Comparison of ENCODE assay signal across 1 cellular context in the genomic region with DNA sequence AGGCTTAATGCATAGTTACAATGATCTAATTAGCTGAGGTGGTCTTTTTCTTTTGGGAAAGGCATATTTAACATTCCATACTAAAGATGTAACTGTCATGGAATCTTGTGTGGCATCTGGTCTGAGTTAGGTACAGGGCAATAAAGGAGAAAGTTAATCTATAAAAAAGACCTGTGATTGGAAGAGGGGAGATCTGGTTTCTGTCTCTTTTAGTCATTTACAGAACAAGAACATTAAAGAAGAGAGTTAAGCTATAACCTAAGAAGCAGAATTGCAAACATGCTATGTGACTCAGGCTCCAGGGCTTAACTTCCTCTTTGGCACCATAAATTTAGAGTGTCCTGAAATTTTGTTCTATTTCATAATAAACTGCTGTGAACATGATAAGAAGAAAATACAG.
TF ChIP-seq lines count a peak whose summit lies in the region.

No MANE protein-coding gene starts in this region.

TF ChIP-seq in K562, 482 proteins besides CTCF, POLR2A, EP300 and RAD21 (continued from another document and continues in another):
- TF ChIP-seq, protein P1, sequence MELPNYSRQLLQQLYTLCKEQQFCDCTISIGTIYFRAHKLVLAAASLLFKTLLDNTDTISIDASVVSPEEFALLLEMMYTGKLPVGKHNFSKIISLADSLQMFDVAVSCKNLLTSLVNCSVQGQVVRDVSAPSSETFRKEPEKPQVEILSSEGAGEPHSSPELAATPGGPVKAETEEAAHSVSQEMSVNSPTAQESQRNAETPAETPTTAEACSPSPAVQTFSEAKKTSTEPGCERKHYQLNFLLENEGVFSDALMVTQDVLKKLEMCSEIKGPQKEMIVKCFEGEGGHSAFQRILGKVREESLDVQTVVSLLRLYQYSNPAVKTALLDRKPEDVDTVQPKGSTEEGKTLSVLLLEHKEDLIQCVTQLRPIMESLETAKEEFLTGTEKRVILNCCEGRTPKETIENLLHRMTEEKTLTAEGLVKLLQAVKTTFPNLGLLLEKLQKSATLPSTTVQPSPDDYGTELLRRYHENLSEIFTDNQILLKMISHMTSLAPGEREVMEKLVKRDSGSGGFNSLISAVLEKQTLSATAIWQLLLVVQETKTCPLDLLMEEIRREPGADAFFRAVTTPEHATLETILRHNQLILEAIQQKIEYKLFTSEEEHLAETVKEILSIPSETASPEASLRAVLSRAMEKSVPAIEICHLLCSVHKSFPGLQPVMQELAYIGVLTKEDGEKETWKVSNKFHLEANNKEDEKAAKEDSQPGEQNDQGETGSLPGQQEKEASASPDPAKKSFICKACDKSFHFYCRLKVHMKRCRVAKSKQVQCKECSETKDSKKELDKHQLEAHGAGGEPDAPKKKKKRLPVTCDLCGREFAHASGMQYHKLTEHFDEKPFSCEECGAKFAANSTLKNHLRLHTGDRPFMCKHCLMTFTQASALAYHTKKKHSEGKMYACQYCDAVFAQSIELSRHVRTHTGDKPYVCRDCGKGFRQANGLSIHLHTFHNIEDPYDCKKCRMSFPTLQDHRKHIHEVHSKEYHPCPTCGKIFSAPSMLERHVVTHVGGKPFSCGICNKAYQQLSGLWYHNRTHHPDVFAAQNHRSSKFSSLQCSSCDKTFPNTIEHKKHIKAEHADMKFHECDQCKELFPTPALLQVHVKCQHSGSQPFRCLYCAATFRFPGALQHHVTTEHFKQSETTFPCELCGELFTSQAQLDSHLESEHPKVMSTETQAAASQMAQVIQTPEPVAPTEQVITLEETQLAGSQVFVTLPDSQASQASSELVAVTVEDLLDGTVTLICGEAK (IDR thresholded peaks at IDR 0.05), result no peak
- TF ChIP-seq, protein P1 (CRISPR knock-in tag; IDR thresholded peaks at IDR 0.05), result no peak
- TF ChIP-seq, protein P2, sequence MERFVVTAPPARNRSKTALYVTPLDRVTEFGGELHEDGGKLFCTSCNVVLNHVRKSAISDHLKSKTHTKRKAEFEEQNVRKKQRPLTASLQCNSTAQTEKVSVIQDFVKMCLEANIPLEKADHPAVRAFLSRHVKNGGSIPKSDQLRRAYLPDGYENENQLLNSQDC (CRISPR knock-in tag; IDR thresholded peaks at IDR 0.05), result no peak
- TF ChIP-seq, protein P3, sequence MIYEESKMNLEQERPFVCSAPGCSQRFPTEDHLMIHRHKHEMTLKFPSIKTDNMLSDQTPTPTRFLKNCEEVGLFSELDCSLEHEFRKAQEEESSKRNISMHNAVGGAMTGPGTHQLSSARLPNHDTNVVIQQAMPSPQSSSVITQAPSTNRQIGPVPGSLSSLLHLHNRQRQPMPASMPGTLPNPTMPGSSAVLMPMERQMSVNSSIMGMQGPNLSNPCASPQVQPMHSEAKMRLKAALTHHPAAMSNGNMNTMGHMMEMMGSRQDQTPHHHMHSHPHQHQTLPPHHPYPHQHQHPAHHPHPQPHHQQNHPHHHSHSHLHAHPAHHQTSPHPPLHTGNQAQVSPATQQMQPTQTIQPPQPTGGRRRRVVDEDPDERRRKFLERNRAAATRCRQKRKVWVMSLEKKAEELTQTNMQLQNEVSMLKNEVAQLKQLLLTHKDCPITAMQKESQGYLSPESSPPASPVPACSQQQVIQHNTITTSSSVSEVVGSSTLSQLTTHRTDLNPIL (CRISPR knock-in tag; IDR thresholded peaks at IDR 0.05), result no peak
- TF ChIP-seq C11orf30 (IDR thresholded peaks at IDR 0.05; ENCODE audit: low read depth) (peak; percentile 9; the same call in 1 of the 2 replicates), HNRNPLL (IDR thresholded peaks at IDR 0.05; ENCODE audit: low read depth, low read length, poor library complexity, severe bottlenecking) (no peak), NCOR1 (IDR thresholded peaks at IDR 0.05) (no peak), MAFF (IDR thresholded peaks at IDR 0.05; ENCODE audit: low read length) (no peak), SIN3B (IDR thresholded peaks at IDR 0.05; ENCODE audit: low read depth) (no peak), GABPA (tag; conservative IDR thresholded peaks at IDR 0.05; ENCODE audit: low read depth) (no peak), ASH1L (IDR thresholded peaks at IDR 0.05; ENCODE audit: borderline replicate concordance, low read depth, partially characterized antibody) (no peak), ZNF3 (CRISPR knock-in tag; IDR thresholded peaks at IDR 0.05) (no peak), SRSF7 (optimal IDR thresholded peaks at IDR 0.05; ENCODE audit: low read depth, low read length) (no peak), MEIS2 (IDR thresholded peaks at IDR 0.05; ENCODE audit: partially characterized antibody) (peak; percentile 55), E2F3 (CRISPR knock-in tag; IDR thresholded peaks at IDR 0.05) (no peak), ELF4 (CRISPR knock-in tag; IDR thresholded peaks at IDR 0.05) (no peak), KDM2B (CRISPR knock-in tag; IDR thresholded peaks at IDR 0.05) (no peak), CBFB (CRISPR knock-in tag; IDR thresholded peaks at IDR 0.05) (no peak), ZNF316 (IDR thresholded peaks at IDR 0.05) (peak; percentile 34; the same call in 1 of the 2 replicates), ZNF124 (CRISPR knock-in tag; IDR thresholded peaks at IDR 0.05) (no peak)
- TF ChIP-seq, protein P4, sequence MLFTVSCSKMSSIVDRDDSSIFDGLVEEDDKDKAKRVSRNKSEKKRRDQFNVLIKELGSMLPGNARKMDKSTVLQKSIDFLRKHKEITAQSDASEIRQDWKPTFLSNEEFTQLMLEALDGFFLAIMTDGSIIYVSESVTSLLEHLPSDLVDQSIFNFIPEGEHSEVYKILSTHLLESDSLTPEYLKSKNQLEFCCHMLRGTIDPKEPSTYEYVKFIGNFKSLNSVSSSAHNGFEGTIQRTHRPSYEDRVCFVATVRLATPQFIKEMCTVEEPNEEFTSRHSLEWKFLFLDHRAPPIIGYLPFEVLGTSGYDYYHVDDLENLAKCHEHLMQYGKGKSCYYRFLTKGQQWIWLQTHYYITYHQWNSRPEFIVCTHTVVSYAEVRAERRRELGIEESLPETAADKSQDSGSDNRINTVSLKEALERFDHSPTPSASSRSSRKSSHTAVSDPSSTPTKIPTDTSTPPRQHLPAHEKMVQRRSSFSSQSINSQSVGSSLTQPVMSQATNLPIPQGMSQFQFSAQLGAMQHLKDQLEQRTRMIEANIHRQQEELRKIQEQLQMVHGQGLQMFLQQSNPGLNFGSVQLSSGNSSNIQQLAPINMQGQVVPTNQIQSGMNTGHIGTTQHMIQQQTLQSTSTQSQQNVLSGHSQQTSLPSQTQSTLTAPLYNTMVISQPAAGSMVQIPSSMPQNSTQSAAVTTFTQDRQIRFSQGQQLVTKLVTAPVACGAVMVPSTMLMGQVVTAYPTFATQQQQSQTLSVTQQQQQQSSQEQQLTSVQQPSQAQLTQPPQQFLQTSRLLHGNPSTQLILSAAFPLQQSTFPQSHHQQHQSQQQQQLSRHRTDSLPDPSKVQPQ (CRISPR knock-in tag; IDR thresholded peaks at IDR 0.05; ENCODE audit: borderline replicate concordance), result no peak
- TF ChIP-seq, protein P5, sequence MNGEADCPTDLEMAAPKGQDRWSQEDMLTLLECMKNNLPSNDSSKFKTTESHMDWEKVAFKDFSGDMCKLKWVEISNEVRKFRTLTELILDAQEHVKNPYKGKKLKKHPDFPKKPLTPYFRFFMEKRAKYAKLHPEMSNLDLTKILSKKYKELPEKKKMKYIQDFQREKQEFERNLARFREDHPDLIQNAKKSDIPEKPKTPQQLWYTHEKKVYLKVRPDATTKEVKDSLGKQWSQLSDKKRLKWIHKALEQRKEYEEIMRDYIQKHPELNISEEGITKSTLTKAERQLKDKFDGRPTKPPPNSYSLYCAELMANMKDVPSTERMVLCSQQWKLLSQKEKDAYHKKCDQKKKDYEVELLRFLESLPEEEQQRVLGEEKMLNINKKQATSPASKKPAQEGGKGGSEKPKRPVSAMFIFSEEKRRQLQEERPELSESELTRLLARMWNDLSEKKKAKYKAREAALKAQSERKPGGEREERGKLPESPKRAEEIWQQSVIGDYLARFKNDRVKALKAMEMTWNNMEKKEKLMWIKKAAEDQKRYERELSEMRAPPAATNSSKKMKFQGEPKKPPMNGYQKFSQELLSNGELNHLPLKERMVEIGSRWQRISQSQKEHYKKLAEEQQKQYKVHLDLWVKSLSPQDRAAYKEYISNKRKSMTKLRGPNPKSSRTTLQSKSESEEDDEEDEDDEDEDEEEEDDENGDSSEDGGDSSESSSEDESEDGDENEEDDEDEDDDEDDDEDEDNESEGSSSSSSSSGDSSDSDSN (IDR thresholded peaks at IDR 0.05; ENCODE audit: borderline replicate concordance in 1 of 2, low read depth in 2 of 2, low read length in 2 of 2), result no peak
- TF ChIP-seq, protein P6, sequence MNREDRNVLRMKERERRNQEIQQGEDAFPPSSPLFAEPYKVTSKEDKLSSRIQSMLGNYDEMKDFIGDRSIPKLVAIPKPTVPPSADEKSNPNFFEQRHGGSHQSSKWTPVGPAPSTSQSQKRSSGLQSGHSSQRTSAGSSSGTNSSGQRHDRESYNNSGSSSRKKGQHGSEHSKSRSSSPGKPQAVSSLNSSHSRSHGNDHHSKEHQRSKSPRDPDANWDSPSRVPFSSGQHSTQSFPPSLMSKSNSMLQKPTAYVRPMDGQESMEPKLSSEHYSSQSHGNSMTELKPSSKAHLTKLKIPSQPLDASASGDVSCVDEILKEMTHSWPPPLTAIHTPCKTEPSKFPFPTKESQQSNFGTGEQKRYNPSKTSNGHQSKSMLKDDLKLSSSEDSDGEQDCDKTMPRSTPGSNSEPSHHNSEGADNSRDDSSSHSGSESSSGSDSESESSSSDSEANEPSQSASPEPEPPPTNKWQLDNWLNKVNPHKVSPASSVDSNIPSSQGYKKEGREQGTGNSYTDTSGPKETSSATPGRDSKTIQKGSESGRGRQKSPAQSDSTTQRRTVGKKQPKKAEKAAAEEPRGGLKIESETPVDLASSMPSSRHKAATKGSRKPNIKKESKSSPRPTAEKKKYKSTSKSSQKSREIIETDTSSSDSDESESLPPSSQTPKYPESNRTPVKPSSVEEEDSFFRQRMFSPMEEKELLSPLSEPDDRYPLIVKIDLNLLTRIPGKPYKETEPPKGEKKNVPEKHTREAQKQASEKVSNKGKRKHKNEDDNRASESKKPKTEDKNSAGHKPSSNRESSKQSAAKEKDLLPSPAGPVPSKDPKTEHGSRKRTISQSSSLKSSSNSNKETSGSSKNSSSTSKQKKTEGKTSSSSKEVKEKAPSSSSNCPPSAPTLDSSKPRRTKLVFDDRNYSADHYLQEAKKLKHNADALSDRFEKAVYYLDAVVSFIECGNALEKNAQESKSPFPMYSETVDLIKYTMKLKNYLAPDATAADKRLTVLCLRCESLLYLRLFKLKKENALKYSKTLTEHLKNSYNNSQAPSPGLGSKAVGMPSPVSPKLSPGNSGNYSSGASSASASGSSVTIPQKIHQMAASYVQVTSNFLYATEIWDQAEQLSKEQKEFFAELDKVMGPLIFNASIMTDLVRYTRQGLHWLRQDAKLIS (CRISPR knock-in tag; IDR thresholded peaks at IDR 0.05), result no peak
- TF ChIP-seq, protein P7, sequence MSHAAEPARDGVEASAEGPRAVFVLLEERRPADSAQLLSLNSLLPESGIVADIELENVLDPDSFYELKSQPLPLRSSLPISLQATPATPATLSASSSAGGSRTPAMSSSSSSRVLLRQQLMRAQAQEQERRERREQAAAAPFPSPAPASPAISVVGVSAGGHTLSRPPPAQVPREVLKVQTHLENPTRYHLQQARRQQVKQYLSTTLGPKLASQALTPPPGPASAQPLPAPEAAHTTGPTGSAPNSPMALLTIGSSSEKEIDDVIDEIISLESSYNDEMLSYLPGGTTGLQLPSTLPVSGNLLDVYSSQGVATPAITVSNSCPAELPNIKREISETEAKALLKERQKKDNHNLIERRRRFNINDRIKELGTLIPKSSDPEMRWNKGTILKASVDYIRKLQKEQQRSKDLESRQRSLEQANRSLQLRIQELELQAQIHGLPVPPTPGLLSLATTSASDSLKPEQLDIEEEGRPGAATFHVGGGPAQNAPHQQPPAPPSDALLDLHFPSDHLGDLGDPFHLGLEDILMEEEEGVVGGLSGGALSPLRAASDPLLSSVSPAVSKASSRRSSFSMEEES (CRISPR knock-in tag; IDR thresholded peaks at IDR 0.05), result no peak
- TF ChIP-seq, protein P8, sequence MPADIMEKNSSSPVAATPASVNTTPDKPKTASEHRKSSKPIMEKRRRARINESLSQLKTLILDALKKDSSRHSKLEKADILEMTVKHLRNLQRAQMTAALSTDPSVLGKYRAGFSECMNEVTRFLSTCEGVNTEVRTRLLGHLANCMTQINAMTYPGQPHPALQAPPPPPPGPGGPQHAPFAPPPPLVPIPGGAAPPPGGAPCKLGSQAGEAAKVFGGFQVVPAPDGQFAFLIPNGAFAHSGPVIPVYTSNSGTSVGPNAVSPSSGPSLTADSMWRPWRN (IDR thresholded peaks at IDR 0.05; ENCODE audit: low read depth), result no peak
- TF ChIP-seq, protein P9, sequence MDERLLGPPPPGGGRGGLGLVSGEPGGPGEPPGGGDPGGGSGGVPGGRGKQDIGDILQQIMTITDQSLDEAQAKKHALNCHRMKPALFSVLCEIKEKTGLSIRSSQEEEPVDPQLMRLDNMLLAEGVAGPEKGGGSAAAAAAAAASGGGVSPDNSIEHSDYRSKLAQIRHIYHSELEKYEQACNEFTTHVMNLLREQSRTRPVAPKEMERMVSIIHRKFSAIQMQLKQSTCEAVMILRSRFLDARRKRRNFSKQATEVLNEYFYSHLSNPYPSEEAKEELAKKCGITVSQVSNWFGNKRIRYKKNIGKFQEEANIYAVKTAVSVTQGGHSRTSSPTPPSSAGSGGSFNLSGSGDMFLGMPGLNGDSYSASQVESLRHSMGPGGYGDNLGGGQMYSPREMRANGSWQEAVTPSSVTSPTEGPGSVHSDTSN (CRISPR knock-in tag; IDR thresholded peaks at IDR 0.05; ENCODE audit: low read depth), result no peak
- TF ChIP-seq, protein P9 (tag; conservative IDR thresholded peaks at IDR 0.05; ENCODE audit: low read depth), result peak; percentile 56
